ENCODE assay signal across 8 cellular contexts in genomic region chr20:46088409-46089075, GRCh38. TPM values are rescaled to one million over a fixed set of nuclear protein-coding genes. Genes with fewer than 3 reads are reported as not detected.
A peak's percentile ranks its signal among the peaks of the same experiment; 100 is the strongest.
DNase-seq lines count a peak whose midpoint lies in the region; ATAC-seq and TF ChIP-seq lines count a peak whose summit lies in the region.

No MANE protein-coding gene starts in this region.

- TF ChIP-seq CTCF in OCI-LY3 (IDR thresholded peaks at IDR 0.05; ENCODE audit: low read depth, low read length) = no peak; the same call in 1 of the 2 replicates

- H3K27me3 Mint-ChIP-seq in naive thymus-derived CD4-positive, alpha-beta T cell = no peaks in the 10 kb centered on the region

- peak overlapping the region; percentile 78 for H3K9ac ChIP-seq in OCI-LY3 (ENCODE audit: low read length)

- POLR2A ChIA-PET in naive thymus-derived CD4-positive, alpha-beta T cell (lab: Charles Lee) = interaction anchor here (0.8 to 1.7 kb wide), 4 partner anchors 8 to 154 kb away, joined by 4 to 9 read pairs (median 5); partner anchors contain the start of genes CD40 and PCIF1

- H3K4me3 ChIP-seq in OCI-LY3 (ENCODE audit: low read length) (peak overlapping the region; percentile 79), ectodermal cell (ENCODE audit: insufficient read depth, low read depth, low read length) (peak overlapping the region; percentile 99)
- H3K4me3 ChIP-seq in naive thymus-derived CD4-positive, alpha-beta T cell (ENCODE audit: low read length) = peak overlapping the region; percentile 73

- H3K36me3 ChIP-seq in OCI-LY3 (replicated peaks; ENCODE audit: low read depth, low read length) = no peaks in the 10 kb centered on the region
- H3K36me3 ChIP-seq in ectodermal cell (ENCODE audit: control insufficient read depth, insufficient read depth, low read length) = no peaks in the 10 kb centered on the region
- peaks cover 0 to 3% (median 0%) of the 10 kb centered on the region in 3 experiments for H3K36me3 ChIP-seq in naive thymus-derived CD4-positive, alpha-beta T cell (ENCODE audit: control insufficient read depth in 2 of 3, insufficient read depth in 3 of 3, low read length in 3 of 3)

- H4K20me1 ChIP-seq in OCI-LY3 (ENCODE audit: insufficient read depth, low read length) = peaks cover 57% of the 10 kb centered on the region

- H3K4me2 ChIP-seq in OCI-LY3 (ENCODE audit: low read length) = peak overlapping the region; percentile 89

- peaks cover 35% of the 10 kb centered on the region for H3K4me1 ChIP-seq in OCI-LY3 (ENCODE audit: low read length)
- peaks cover 11% of the 10 kb centered on the region for H3K4me1 ChIP-seq in ectodermal cell (ENCODE audit: control insufficient read depth, insufficient read depth, low read length)
- H3K4me1 ChIP-seq in naive thymus-derived CD4-positive, alpha-beta T cell (ENCODE audit: control insufficient read depth in 2 of 2, insufficient read depth in 2 of 2, low read length in 2 of 2) = peaks cover 29 to 41% of the 10 kb centered on the region in 2 donors

- intact Hi-C loops in naive thymus-derived CD4-positive, alpha-beta T cell (cut with micrococcal nuclease) = loop anchor here (1.0 to 10.0 kb wide), 10 partner anchors 30 to 726 kb away; partner anchors contain the start of genes ZNF335 (in 2 of the 2), CD40 (in 1 of the 2), DNTTIP1 (in 1 of the 2) and PCIF1 (in 1 of the 2)

- no peak for ATAC-seq in naive thymus-derived CD4-positive, alpha-beta T cell
- ATAC-seq in HG03571 (IDR thresholded peaks at IDR 0.05; ENCODE audit: unreplicated experiment) = no peak

- 16% methylated on average over 8 to 10 of the region's 10 CpGs for WGBS in ectodermal cell, 2 experiments

- peaks cover 0 to 2% (median 0%) of the 10 kb centered on the region in 5 donors for H3K36me3 Mint-ChIP-seq in naive thymus-derived CD4-positive, alpha-beta T cell

- DNase-seq in NCI-H345 (lab: John Stamatoyannopoulos, UW) = peak; percentile 15
- no peak for DNase-seq in NCI-H345 treated with DMSO at 0.1 percent for 48 hours (lab: John Stamatoyannopoulos, UW; ENCODE audit: unreplicated experiment)
- DNase-seq in naive thymus-derived CD4-positive, alpha-beta T cell = no peak
- DNase-seq in NCI-H510A (lab: John Stamatoyannopoulos, UW) = no peak
- DNase-seq in CD1c-positive myeloid dendritic cell (ENCODE audit: extremely low spot score) = no peak

- H3K27ac ChIP-seq in OCI-LY3 (ENCODE audit: low read length) = peak overlapping the region; percentile 63
- no peak overlapping the region for H3K27ac ChIP-seq in ectodermal cell (ENCODE audit: insufficient read depth, low read depth, low read length, poor library complexity, severe bottlenecking)
- H3K27ac ChIP-seq in naive thymus-derived CD4-positive, alpha-beta T cell (ENCODE audit: low read depth, low read length) = peak overlapping the region; percentile 89

- H3K27me3 ChIP-seq in OCI-LY3 (ENCODE audit: low read depth, low read length) (no peaks in the 10 kb centered on the region), ectodermal cell (ENCODE audit: control insufficient read depth, insufficient read depth, low read length, poor library complexity, severe bottlenecking) (no peaks in the 10 kb centered on the region)
- no peaks in the 10 kb centered on the region for H3K27me3 ChIP-seq in naive thymus-derived CD4-positive, alpha-beta T cell (ENCODE audit: control insufficient read depth in 2 of 2, insufficient read depth in 2 of 2, low read length in 2 of 2)

- peaks cover 38 to 65% (median 62%) of the 10 kb centered on the region in 7 donors for H3K4me1 Mint-ChIP-seq in naive thymus-derived CD4-positive, alpha-beta T cell

- CTCF ChIA-PET in naive thymus-derived CD4-positive, alpha-beta T cell (lab: Charles Lee) = interaction anchor here (0.6 to 1.0 kb wide), 3 partner anchors 44 to 118 kb away, joined by 3 read pairs; no protein-coding TSS in a partner anchor

- H3K4me3 Mint-ChIP-seq in naive thymus-derived CD4-positive, alpha-beta T cell = peak overlapping the region; percentile 83 to 95 (median 90)

- peak overlapping the region; percentile 66 to 95 (median 83) for H3K27ac Mint-ChIP-seq in naive thymus-derived CD4-positive, alpha-beta T cell

- no peaks in the 10 kb centered on the region for H3K9me3 ChIP-seq in OCI-LY3 (ENCODE audit: insufficient read depth, low read length)
- no peaks in the 10 kb centered on the region for H3K9me3 ChIP-seq in ectodermal cell (ENCODE audit: control insufficient read depth, low read length)
- no peaks in the 10 kb centered on the region for H3K9me3 ChIP-seq in naive thymus-derived CD4-positive, alpha-beta T cell (ENCODE audit: control insufficient read depth in 2 of 3, low read length in 3 of 3)

- H2AFZ ChIP-seq in OCI-LY3 (ENCODE audit: low read depth, low read length) = no peak overlapping the region

- H3K9me3 Mint-ChIP-seq in naive thymus-derived CD4-positive, alpha-beta T cell = peaks cover 0 to 1% (median 0%) of the 10 kb centered on the region in 11 donors

- peaks cover 59% of the 10 kb centered on the region for H3K79me2 ChIP-seq in OCI-LY3 (ENCODE audit: low read length)

RNA-seq across cellular contexts. Expression of gene NCOA5, which starts 1.2 kb away (rescaled TPM):
- 34.3 TPM for polyA plus RNA-seq in ectodermal cell (2013, experiment 1 of 4)
- polyA plus RNA-seq in ectodermal cell (2013, experiment 2 of 4) = 45.2 TPM
- polyA plus RNA-seq in ectodermal cell (2013, experiment 3 of 4) = 22.2 TPM
- polyA plus RNA-seq in ectodermal cell (2013, experiment 4 of 4) = 26.3 TPM
- 10 to 100 TPM; 15.7 to 43.8 (median 39.4) TPM for total RNA-seq in naive thymus-derived CD4-positive, alpha-beta T cell
- 10 to 100 TPM; 25.4 to 47.6 TPM for polyA plus RNA-seq in naive thymus-derived CD4-positive, alpha-beta T cell

RNA-seq across cellular contexts. Expression of gene CD40, which starts 29.6 kb away (rescaled TPM):
- 11.1 TPM for polyA plus RNA-seq in ectodermal cell (2013, experiment 1 of 4)
- 11.1 TPM for polyA plus RNA-seq in ectodermal cell (2013, experiment 2 of 4)
- polyA plus RNA-seq in ectodermal cell (2013, experiment 3 of 4) = 7.3 TPM
- polyA plus RNA-seq in ectodermal cell (2013, experiment 4 of 4) = 9.4 TPM
- 1 to 10 TPM; 1.7 to 10.0 (median 4.0) TPM for total RNA-seq in naive thymus-derived CD4-positive, alpha-beta T cell
- polyA plus RNA-seq in naive thymus-derived CD4-positive, alpha-beta T cell = 1 to 10 TPM; 4.0 to 5.2 TPM

RNA-seq across cellular contexts. Expression of gene SLC12A5, which starts 59.5 kb away (rescaled TPM):
- polyA plus RNA-seq in ectodermal cell (2013, experiment 1 of 4) = 9.5 TPM
- polyA plus RNA-seq in ectodermal cell (2013, experiment 2 of 4) = 8.5 TPM
- 7.4 TPM for polyA plus RNA-seq in ectodermal cell (2013, experiment 3 of 4)
- 8.8 TPM for polyA plus RNA-seq in ectodermal cell (2013, experiment 4 of 4)
- total RNA-seq in naive thymus-derived CD4-positive, alpha-beta T cell = not detected
- not detected for polyA plus RNA-seq in naive thymus-derived CD4-positive, alpha-beta T cell
